25 cellular contexts compared by ENCODE assay signal in the genomic region with DNA sequence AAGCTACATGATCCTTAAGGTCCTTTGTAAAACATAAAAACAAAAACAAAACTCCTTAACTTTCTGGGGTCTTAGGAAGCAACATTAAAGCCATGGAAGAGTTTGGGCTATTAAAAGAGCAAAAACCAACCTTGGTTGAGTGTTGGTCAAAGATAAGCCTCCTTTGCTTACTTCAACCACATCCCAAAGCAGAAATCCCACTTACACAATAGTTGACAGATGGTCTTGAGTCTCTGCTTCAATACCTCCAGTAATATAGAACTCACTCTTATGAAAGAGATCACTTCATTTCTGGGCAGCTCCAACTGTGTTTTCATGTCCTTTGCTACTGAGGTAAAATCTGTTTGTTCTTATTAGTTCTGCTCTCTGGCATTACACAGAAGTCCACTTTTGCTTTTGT.
"Had no signal": no experiment of that assay in that cellular context is flagged by ENCODE, and none has a peak within 500 bp of the region (broad histone marks: within the 10 kb centered on the region; RNA-seq: fewer than 3 reads in every experiment).

No MANE protein-coding gene starts in this region.

- DNase-seq: activated B cell treated with CpG ODN at 0.5 μM for 24 hours; activated CD4-positive, alpha-beta memory T cell treated with anti-CD3 and anti-CD28 coated beads, Interleukin-2, amount 10 ng/mL, durations not matched to agents 7 days and 5 days; activated CD4-positive, alpha-beta T cell treated with anti-CD3 and anti-CD28 coated beads for 1 hour; activated CD4-positive, alpha-beta T cell treated with anti-CD3 and anti-CD28 coated beads, Interleukin-2, amount 10 ng/mL, durations not matched to agents 7 days and 5 days; activated gamma-delta T cell; activated naive CD4-positive, alpha-beta T cell treated with anti-CD3 and anti-CD28 coated beads for 36 hours; activated T-cell treated with anti-CD3 and anti-CD28 coated beads for 4 hours; activated T-cell treated with anti-CD3 and anti-CD28 coated beads, Interleukin-2, amount 50 U/mL, for 48 hours; anterior cingulate cortex; caudate nucleus; MG63; NCI-H1048; NCI-H146; NCI-H187 treated with DMSO at 0.1 percent for 48 hours; NCI-H2171; NCI-H2227 treated with DMSO at 0.1 percent for 48 hours; NCI-H446 treated with DMSO at 0.1 percent for 48 hours; NCI-H526; NCI-H774; NK-92 treated with Interleukin-12 subunit alpha and Interleukin-12 subunit beta, amount 100 ng/mL, for 24 hours; PC-3; SHP77 had no signal

- H3K4me3 ChIP-seq: breast epithelium, coronary artery, MG63, SJSA1 had no signal
